Comparison of ENCODE assay signal across 15 cellular contexts in genomic region chr15:90479656-90480055, GRCh38. TPM values are rescaled to one million over a fixed set of nuclear protein-coding genes. Genes with fewer than 3 reads are reported as not detected.
DNase-seq lines count a peak whose midpoint lies in the region; ATAC-seq and TF ChIP-seq lines count a peak whose summit lies in the region.
"Had no signal": no experiment of that assay in that cellular context is flagged by ENCODE, and none has a peak within 500 bp of the region (broad histone marks: within the 10 kb centered on the region; RNA-seq: fewer than 3 reads in every experiment).

No MANE protein-coding gene starts in this region.

- H3K36me3 ChIP-seq in Caco-2 (ENCODE audit: control insufficient read depth, insufficient read depth, low read length), result no peaks in the 10 kb centered on the region; the same call in 1 of the 2 replicates
- peaks cover 61% of the 10 kb centered on the region for H3K36me3 ChIP-seq in OCI-LY1 (ENCODE audit: insufficient read depth, low read length)
- H3K36me3 ChIP-seq in endodermal cell (ENCODE audit: control insufficient read depth, insufficient read depth, low read length), result peaks cover 93% of the 10 kb centered on the region
- peaks cover 6 to 11% of the 10 kb centered on the region in 2 donors for H3K36me3 ChIP-seq in prostate gland
- H3K36me3 ChIP-seq in ovary, result no peaks in the 10 kb centered on the region

- H3K4me1 ChIP-seq in Caco-2, result peaks cover 29% of the 10 kb centered on the region
- H3K4me1 ChIP-seq in OCI-LY1 (ENCODE audit: insufficient read depth, low read length, severe bottlenecking), result peaks cover 49% of the 10 kb centered on the region
- no peaks in the 10 kb centered on the region for H3K4me1 ChIP-seq in endodermal cell (ENCODE audit: control insufficient read depth, insufficient read depth, low read length)
- H3K4me1 ChIP-seq in prostate gland (replicated peaks), result no peaks in the 10 kb centered on the region
- H3K4me1 ChIP-seq in ovary (ENCODE audit: insufficient read depth), result no peaks in the 10 kb centered on the region
- H3K4me1 ChIP-seq: right atrium auricular region had no signal

- peak overlapping the region; percentile 90 for H3K27ac Mint-ChIP-seq in Caco-2 (ENCODE audit: unreplicated experiment)
- peak overlapping the region; percentile 48 for H3K27ac Mint-ChIP-seq in endodermal cell
- peak overlapping the region in 1 of 2 donors; percentile 72 for H3K27ac Mint-ChIP-seq in natural killer cell

- no peaks in the 10 kb centered on the region for H3K27me3 ChIP-seq in Caco-2 (replicated peaks; ENCODE audit: control insufficient read depth, insufficient read depth, low read length)
- H3K27me3 ChIP-seq in OCI-LY1 (ENCODE audit: insufficient read depth, low read length), result no peaks in the 10 kb centered on the region
- no peaks in the 10 kb centered on the region for H3K27me3 ChIP-seq in endodermal cell (ENCODE audit: control insufficient read depth, insufficient read depth, low read length, poor library complexity, severe bottlenecking)
- H3K27me3 ChIP-seq in prostate gland (replicated peaks; ENCODE audit: insufficient read depth), result no peaks in the 10 kb centered on the region
- H3K27me3 ChIP-seq in ovary, result no peaks in the 10 kb centered on the region
- H3K27me3 ChIP-seq: right atrium auricular region had no signal

- WGBS in endodermal cell (ENCODE audit: insufficient coverage in 1 of 2, insufficient read length in 1 of 2), 2 experiments, result 95 to 97% methylated on average over 3 to 5 of the region's 5 CpGs
- WGBS in prostate gland, result 48% methylated on average over 5 of the region's 5 CpGs
- WGBS in ovary, 3 donors, result 91 to 93% (median 92%) methylated on average over 5 of the region's 5 CpGs

- TF ChIP-seq CTCF in Caco-2 (IDR thresholded peaks at IDR 0.05; ENCODE audit: insufficient read depth in 1 of 2, low read depth in 1 of 2, low read length in 1 of 2, severe bottlenecking in 1 of 2, unreplicated experiment in 1 of 2) (no peak), OCI-LY1 (IDR thresholded peaks at IDR 0.05; ENCODE audit: low read length) (no peak), endodermal cell (conservative IDR thresholded peaks at IDR 0.05) (no peak), prostate gland (IDR thresholded peaks at IDR 0.05) (no peak), natural killer cell (IDR thresholded peaks at IDR 0.05) (no peak), ovary (IDR thresholded peaks at IDR 0.05) (no peak)

- H3K36me3 Mint-ChIP-seq in Caco-2 (ENCODE audit: insufficient read depth, unreplicated experiment) (peaks cover 61% of the 10 kb centered on the region), endodermal cell (ENCODE audit: low read depth) (peaks cover 63% of the 10 kb centered on the region), natural killer cell (peaks cover 47% of the 10 kb centered on the region)

- CTCF ChIA-PET in Caco-2 (lab: Charles Lee), result interaction anchor here (0.6 to 2.0 kb wide), 5 partner anchors 10 to 228 kb away, joined by 3 to 11 read pairs (median 5); no protein-coding TSS in a partner anchor

- H3K9me3 ChIP-seq in Caco-2 (no peaks in the 10 kb centered on the region), OCI-LY1 (ENCODE audit: low read length) (no peaks in the 10 kb centered on the region), endodermal cell (ENCODE audit: control insufficient read depth, low read length) (no peaks in the 10 kb centered on the region), prostate gland (no peaks in the 10 kb centered on the region), ovary (no peaks in the 10 kb centered on the region)
- H3K9me3 ChIP-seq: right atrium auricular region had no signal

- no peaks in the 10 kb centered on the region for H4K20me1 ChIP-seq in OCI-LY1 (ENCODE audit: insufficient read depth, low read length)

- H3K4me2 ChIP-seq in OCI-LY1 (ENCODE audit: low read length), result peak overlapping the region; percentile 47; the same call in 1 of the 2 replicates

- no peak for ATAC-seq in natural killer cell
- ATAC-seq: naive thymus-derived CD4-positive, alpha-beta T cell had no signal

- H3K4me3 ChIP-seq in Caco-2 (ENCODE audit: low read depth, low read length) (no peak overlapping the region), OCI-LY1 (ENCODE audit: low read depth, low read length, poor library complexity, severe bottlenecking) (no peak overlapping the region), endodermal cell (ENCODE audit: low read length) (no peak overlapping the region), prostate gland (no peak overlapping the region), ovary (no peak overlapping the region)
- H3K4me3 ChIP-seq: GM23248, right atrium auricular region had no signal

- in situ Hi-C loops in ACHN (cut with HindIII; ENCODE audit: low pct_ligation_motif_present, low pct_unique_long_range_greater_than_20kb, low sequenced_read_pairs), result no loop called here

- peaks cover 5% of the 10 kb centered on the region; the same call in 1 of the 2 replicates for H3F3A ChIP-seq in OCI-LY1 (ENCODE audit: insufficient read depth, low read length)

- BruUV-seq in Caco-2 (replicated peaks; lab: Mats Ljungman, UMichigan), result no TSS peak

- TF ChIP-seq POLR2A in prostate gland (IDR thresholded peaks at IDR 0.05) (no peak), ovary (IDR thresholded peaks at IDR 0.05) (no peak)

- H3K9me2 ChIP-seq in OCI-LY1 (ENCODE audit: low read depth, low read length), result no peaks in the 10 kb centered on the region

- H3K4me1 Mint-ChIP-seq in Caco-2 (ENCODE audit: low read depth, unreplicated experiment) (peaks cover 41% of the 10 kb centered on the region), endodermal cell (no peaks in the 10 kb centered on the region), natural killer cell (peaks cover 41 to 52% of the 10 kb centered on the region in 2 donors)

- intact Hi-C loops in Caco-2 (cut with micrococcal nuclease; ENCODE audit: unreplicated experiment) (loop anchor here (1.0 kb wide), 1 partner anchor 66 kb away; no protein-coding TSS in a partner anchor), prostate gland (cut with DNase I) (loop anchor here (5.0 kb wide), 1 partner anchor 117 kb away; no protein-coding TSS in a partner anchor), natural killer cell (cut with micrococcal nuclease) (no loop called here), ovary (cut with DNase I) (loop anchor here (2.0 to 5.0 kb wide), 2 partner anchors 157 to 159 kb away; no protein-coding TSS in a partner anchor)

- H3K4me3 Mint-ChIP-seq in Caco-2 (ENCODE audit: unreplicated experiment) (peak overlapping the region; percentile 57), endodermal cell (no peak overlapping the region), natural killer cell (no peak overlapping the region)
- H3K4me3 Mint-ChIP-seq: activated CD4-positive, alpha-beta T cell treated with anti-CD3 and anti-CD28 coated beads, Interleukin-2, amount 10 ng/mL, durations not matched to agents 24 days and 14 days; naive thymus-derived CD4-positive, alpha-beta T cell had no signal

- DNase-seq in Caco-2, result peak; percentile 88
- no peak for DNase-seq in endodermal cell
- peak; percentile 71 for DNase-seq in prostate gland (ENCODE audit: low spot score)
- DNase-seq in natural killer cell, result no peak
- DNase-seq in ovary, result no peak
- no peak for DNase-seq in NCI-H146 treated with DMSO at 0.1 percent for 48 hours (lab: John Stamatoyannopoulos, UW; ENCODE audit: unreplicated experiment)
- DNase-seq in ACHN, result no peak
- DNase-seq: activated CD4-positive, alpha-beta T cell treated with anti-CD3 and anti-CD28 coated beads, Interleukin-2, amount 10 ng/mL, durations not matched to agents 24 days and 14 days; GDM1; GM23248; naive thymus-derived CD4-positive, alpha-beta T cell; stimulated activated CD4-positive, alpha-beta T cell treated with anti-CD3 and anti-CD28 coated beads, Interleukin-4, amount 100 ng/mL, for 4 hours; stimulated activated naive CD8-positive, alpha-beta T cell treated with anti-CD3 and anti-CD28 coated beads, Interleukin-15, Interleukin-2, amounts not matched to agents 100 U/mL and 50 U/mL, for 24 hours had no signal

- no peak for TF ChIP-seq EP300 in ovary (IDR thresholded peaks at IDR 0.05)

- no peaks in the 10 kb centered on the region for H3K79me2 ChIP-seq in OCI-LY1 (ENCODE audit: insufficient read depth, low read length)

- H3K27ac ChIP-seq in OCI-LY1 (ENCODE audit: low read depth, low read length, poor library complexity, severe bottlenecking), result peak overlapping the region; percentile 95
- no peak overlapping the region for H3K27ac ChIP-seq in endodermal cell (ENCODE audit: low read depth, low read length)
- H3K27ac ChIP-seq in prostate gland, result peak overlapping the region; percentile 18 to 40
- H3K27ac ChIP-seq in ovary, result no peak overlapping the region
- H3K27ac ChIP-seq: GM23248, right atrium auricular region had no signal

- H3K9me3 Mint-ChIP-seq in Caco-2 (ENCODE audit: unreplicated experiment) (no peaks in the 10 kb centered on the region), endodermal cell (no peaks in the 10 kb centered on the region), natural killer cell (no peaks in the 10 kb centered on the region)
- H3K9me3 Mint-ChIP-seq: activated CD4-positive, alpha-beta T cell treated with anti-CD3 and anti-CD28 coated beads, Interleukin-2, amount 10 ng/mL, durations not matched to agents 24 days and 14 days had no signal

- POLR2A ChIA-PET in Caco-2 (lab: Charles Lee), result interaction anchor here (0.5 kb wide), 2 partner anchors 29 to 51 kb away, joined by 3 to 4 read pairs; no protein-coding TSS in a partner anchor

- no peaks in the 10 kb centered on the region for H3K27me3 Mint-ChIP-seq in Caco-2 (ENCODE audit: insufficient read depth, unreplicated experiment)
- H3K27me3 Mint-ChIP-seq in endodermal cell (ENCODE audit: insufficient read depth), result no peaks in the 10 kb centered on the region
- H3K27me3 Mint-ChIP-seq in natural killer cell (ENCODE audit: low read depth in 2 of 2), result no peaks in the 10 kb centered on the region
- H3K27me3 Mint-ChIP-seq: activated CD4-positive, alpha-beta T cell treated with anti-CD3 and anti-CD28 coated beads, Interleukin-2, amount 10 ng/mL, durations not matched to agents 24 days and 14 days; naive thymus-derived CD4-positive, alpha-beta T cell had no signal

- no peak overlapping the region for H2AFZ ChIP-seq in OCI-LY1 (ENCODE audit: low read length)
- H2AFZ ChIP-seq: GM23248 had no signal

- H3K9ac ChIP-seq in OCI-LY1 (ENCODE audit: low read length) (peak overlapping the region; percentile 9; the same call in 1 of the 2 replicates), endodermal cell (ENCODE audit: extremely low read depth, low read length, poor library complexity, severe bottlenecking) (no peak overlapping the region)
- H3K9ac ChIP-seq: GM23248 had no signal

RNA-seq across cellular contexts. Expression of gene CRTC3, which starts 50.1 kb away (rescaled TPM):
- total RNA-seq in Caco-2 (2022) (31.4 and 35.0 TPM in 2 replicates), endodermal cell (10 to 100 TPM; 17.3 to 21.9 TPM), prostate gland (10 to 100 TPM; 26.6 to 87.8 TPM), natural killer cell (100 to 1,000 TPM in 1 of 3 donors, 10 to 100 TPM in 2; 68.8 to 101 (median 92.4) TPM), ovary (100 to 1,000 TPM in 1 of 7 donors, 10 to 100 TPM in 6; 36.9 to 106 (median 85.4) TPM)
- 13.9 TPM for polyA plus RNA-seq in endodermal cell (2013, experiment 1 of 2)
- 12.7 TPM for polyA plus RNA-seq in endodermal cell (2013, experiment 2 of 2)
- polyA plus RNA-seq in ovary, result 10 to 100 TPM; 43.4 to 86.7 TPM

Comparison
In these comparisons a context has a peak if more than half of its experiments do, and no peak if none do; other contexts are left out.
1. DNase-seq: peak in Caco-2 (2 of 2) and prostate gland (single experiment); none in endodermal cell (single experiment), natural killer cell (single experiment), ovary (0 of 5), NCI-H146 treated with DMSO at 0.1 percent for 48 hours (single experiment) and ACHN (single experiment).
2. H3K27ac ChIP-seq: peak in OCI-LY1 (single experiment) and prostate gland (2 of 2); none in endodermal cell (single experiment) and ovary (0 of 2).